In genomic region chr17:44002141-44002848, GRCh38 we compare ENCODE assay signal across 1 cellular context.
TF ChIP-seq lines count a peak whose summit lies in the region.

No MANE protein-coding gene starts in this region.

TF ChIP-seq in HepG2, 621 proteins besides CTCF, POLR2A, EP300 and RAD21 (continued from another document and continues in another):
- TF ChIP-seq, protein P1, sequence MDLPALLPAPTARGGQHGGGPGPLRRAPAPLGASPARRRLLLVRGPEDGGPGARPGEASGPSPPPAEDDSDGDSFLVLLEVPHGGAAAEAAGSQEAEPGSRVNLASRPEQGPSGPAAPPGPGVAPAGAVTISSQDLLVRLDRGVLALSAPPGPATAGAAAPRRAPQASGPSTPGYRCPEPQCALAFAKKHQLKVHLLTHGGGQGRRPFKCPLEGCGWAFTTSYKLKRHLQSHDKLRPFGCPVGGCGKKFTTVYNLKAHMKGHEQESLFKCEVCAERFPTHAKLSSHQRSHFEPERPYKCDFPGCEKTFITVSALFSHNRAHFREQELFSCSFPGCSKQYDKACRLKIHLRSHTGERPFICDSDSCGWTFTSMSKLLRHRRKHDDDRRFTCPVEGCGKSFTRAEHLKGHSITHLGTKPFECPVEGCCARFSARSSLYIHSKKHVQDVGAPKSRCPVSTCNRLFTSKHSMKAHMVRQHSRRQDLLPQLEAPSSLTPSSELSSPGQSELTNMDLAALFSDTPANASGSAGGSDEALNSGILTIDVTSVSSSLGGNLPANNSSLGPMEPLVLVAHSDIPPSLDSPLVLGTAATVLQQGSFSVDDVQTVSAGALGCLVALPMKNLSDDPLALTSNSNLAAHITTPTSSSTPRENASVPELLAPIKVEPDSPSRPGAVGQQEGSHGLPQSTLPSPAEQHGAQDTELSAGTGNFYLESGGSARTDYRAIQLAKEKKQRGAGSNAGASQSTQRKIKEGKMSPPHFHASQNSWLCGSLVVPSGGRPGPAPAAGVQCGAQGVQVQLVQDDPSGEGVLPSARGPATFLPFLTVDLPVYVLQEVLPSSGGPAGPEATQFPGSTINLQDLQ (CRISPR knock-in tag; IDR thresholded peaks at IDR 0.05): no peak
- TF ChIP-seq, protein P2, sequence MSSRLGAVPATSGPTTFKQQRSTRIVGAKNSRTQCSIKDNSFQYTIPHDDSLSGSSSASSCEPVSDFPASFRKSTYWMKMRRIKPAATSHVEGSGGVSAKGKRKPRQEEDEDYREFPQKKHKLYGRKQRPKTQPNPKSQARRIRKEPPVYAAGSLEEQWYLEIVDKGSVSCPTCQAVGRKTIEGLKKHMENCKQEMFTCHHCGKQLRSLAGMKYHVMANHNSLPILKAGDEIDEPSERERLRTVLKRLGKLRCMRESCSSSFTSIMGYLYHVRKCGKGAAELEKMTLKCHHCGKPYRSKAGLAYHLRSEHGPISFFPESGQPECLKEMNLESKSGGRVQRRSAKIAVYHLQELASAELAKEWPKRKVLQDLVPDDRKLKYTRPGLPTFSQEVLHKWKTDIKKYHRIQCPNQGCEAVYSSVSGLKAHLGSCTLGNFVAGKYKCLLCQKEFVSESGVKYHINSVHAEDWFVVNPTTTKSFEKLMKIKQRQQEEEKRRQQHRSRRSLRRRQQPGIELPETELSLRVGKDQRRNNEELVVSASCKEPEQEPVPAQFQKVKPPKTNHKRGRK (CRISPR knock-in tag; IDR thresholded peaks at IDR 0.05): no peak
- TF ChIP-seq, protein P3, sequence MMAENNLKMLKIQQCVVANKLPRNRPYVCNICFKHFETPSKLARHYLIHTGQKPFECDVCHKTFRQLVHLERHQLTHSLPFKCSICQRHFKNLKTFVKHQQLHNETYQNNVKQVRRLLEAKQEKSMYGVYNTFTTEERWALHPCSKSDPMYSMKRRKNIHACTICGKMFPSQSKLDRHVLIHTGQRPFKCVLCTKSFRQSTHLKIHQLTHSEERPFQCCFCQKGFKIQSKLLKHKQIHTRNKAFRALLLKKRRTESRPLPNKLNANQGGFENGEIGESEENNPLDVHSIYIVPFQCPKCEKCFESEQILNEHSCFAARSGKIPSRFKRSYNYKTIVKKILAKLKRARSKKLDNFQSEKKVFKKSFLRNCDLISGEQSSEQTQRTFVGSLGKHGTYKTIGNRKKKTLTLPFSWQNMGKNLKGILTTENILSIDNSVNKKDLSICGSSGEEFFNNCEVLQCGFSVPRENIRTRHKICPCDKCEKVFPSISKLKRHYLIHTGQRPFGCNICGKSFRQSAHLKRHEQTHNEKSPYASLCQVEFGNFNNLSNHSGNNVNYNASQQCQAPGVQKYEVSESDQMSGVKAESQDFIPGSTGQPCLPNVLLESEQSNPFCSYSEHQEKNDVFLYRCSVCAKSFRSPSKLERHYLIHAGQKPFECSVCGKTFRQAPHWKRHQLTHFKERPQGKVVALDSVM (CRISPR knock-in tag; IDR thresholded peaks at IDR 0.05): no peak
- TF ChIP-seq ZNF317 (CRISPR knock-in tag; IDR thresholded peaks at IDR 0.05): peak; percentile 67; the same call in 1 of the 2 replicates
- no peak; the same call in 1 of the 2 replicates for TF ChIP-seq AHDC1 (CRISPR knock-in tag; IDR thresholded peaks at IDR 0.05; ENCODE audit: borderline replicate concordance)
- TF ChIP-seq ATF7-NPFF (CRISPR knock-in tag; IDR thresholded peaks at IDR 0.05; ENCODE audit: low read depth): no peak
- TF ChIP-seq, protein P4, sequence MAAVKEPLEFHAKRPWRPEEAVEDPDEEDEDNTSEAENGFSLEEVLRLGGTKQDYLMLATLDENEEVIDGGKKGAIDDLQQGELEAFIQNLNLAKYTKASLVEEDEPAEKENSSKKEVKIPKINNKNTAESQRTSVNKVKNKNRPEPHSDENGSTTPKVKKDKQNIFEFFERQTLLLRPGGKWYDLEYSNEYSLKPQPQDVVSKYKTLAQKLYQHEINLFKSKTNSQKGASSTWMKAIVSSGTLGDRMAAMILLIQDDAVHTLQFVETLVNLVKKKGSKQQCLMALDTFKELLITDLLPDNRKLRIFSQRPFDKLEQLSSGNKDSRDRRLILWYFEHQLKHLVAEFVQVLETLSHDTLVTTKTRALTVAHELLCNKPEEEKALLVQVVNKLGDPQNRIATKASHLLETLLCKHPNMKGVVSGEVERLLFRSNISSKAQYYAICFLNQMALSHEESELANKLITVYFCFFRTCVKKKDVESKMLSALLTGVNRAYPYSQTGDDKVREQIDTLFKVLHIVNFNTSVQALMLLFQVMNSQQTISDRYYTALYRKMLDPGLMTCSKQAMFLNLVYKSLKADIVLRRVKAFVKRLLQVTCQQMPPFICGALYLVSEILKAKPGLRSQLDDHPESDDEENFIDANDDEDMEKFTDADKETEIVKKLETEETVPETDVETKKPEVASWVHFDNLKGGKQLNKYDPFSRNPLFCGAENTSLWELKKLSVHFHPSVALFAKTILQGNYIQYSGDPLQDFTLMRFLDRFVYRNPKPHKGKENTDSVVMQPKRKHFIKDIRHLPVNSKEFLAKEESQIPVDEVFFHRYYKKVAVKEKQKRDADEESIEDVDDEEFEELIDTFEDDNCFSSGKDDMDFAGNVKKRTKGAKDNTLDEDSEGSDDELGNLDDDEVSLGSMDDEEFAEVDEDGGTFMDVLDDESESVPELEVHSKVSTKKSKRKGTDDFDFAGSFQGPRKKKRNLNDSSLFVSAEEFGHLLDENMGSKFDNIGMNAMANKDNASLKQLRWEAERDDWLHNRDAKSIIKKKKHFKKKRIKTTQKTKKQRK (IDR thresholded peaks at IDR 0.05; ENCODE audit: low read length): no peak
- TF ChIP-seq EED (CRISPR knock-in tag; IDR thresholded peaks at IDR 0.05): peak; percentile 34; the same call in 1 of the 2 replicates
- no peak for TF ChIP-seq ZNF253 (CRISPR knock-in tag; IDR thresholded peaks at IDR 0.05; ENCODE audit: borderline replicate concordance)
- no peak for TF ChIP-seq SATB2 (CRISPR knock-in tag; IDR thresholded peaks at IDR 0.05)
- TF ChIP-seq, protein P5, sequence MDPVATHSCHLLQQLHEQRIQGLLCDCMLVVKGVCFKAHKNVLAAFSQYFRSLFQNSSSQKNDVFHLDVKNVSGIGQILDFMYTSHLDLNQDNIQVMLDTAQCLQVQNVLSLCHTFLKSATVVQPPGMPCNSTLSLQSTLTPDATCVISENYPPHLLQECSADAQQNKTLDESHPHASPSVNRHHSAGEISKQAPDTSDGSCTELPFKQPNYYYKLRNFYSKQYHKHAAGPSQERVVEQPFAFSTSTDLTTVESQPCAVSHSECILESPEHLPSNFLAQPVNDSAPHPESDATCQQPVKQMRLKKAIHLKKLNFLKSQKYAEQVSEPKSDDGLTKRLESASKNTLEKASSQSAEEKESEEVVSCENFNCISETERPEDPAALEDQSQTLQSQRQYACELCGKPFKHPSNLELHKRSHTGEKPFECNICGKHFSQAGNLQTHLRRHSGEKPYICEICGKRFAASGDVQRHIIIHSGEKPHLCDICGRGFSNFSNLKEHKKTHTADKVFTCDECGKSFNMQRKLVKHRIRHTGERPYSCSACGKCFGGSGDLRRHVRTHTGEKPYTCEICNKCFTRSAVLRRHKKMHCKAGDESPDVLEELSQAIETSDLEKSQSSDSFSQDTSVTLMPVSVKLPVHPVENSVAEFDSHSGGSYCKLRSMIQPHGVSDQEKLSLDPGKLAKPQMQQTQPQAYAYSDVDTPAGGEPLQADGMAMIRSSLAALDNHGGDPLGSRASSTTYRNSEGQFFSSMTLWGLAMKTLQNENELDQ (CRISPR knock-in tag; IDR thresholded peaks at IDR 0.05; ENCODE audit: borderline replicate concordance): no peak
- no peak for TF ChIP-seq ZNF672 (CRISPR knock-in tag; IDR thresholded peaks at IDR 0.05)
- TF ChIP-seq TBX3 (IDR thresholded peaks at IDR 0.05; ENCODE audit: borderline replicate concordance): no peak
- TF ChIP-seq ZNF124 (CRISPR knock-in tag; IDR thresholded peaks at IDR 0.05): no peak
- TF ChIP-seq HES4 (CRISPR knock-in tag; IDR thresholded peaks at IDR 0.05; ENCODE audit: borderline replicate concordance): no peak
- TF ChIP-seq IRF2 (CRISPR knock-in tag; IDR thresholded peaks at IDR 0.05): peak; percentile 77; the same call in 1 of the 2 replicates
- TF ChIP-seq ZNF605 (CRISPR knock-in tag; IDR thresholded peaks at IDR 0.05): no peak
- TF ChIP-seq NFE2L1 (CRISPR knock-in tag; IDR thresholded peaks at IDR 0.05; ENCODE audit: borderline replicate concordance): no peak
- TF ChIP-seq, protein P6, sequence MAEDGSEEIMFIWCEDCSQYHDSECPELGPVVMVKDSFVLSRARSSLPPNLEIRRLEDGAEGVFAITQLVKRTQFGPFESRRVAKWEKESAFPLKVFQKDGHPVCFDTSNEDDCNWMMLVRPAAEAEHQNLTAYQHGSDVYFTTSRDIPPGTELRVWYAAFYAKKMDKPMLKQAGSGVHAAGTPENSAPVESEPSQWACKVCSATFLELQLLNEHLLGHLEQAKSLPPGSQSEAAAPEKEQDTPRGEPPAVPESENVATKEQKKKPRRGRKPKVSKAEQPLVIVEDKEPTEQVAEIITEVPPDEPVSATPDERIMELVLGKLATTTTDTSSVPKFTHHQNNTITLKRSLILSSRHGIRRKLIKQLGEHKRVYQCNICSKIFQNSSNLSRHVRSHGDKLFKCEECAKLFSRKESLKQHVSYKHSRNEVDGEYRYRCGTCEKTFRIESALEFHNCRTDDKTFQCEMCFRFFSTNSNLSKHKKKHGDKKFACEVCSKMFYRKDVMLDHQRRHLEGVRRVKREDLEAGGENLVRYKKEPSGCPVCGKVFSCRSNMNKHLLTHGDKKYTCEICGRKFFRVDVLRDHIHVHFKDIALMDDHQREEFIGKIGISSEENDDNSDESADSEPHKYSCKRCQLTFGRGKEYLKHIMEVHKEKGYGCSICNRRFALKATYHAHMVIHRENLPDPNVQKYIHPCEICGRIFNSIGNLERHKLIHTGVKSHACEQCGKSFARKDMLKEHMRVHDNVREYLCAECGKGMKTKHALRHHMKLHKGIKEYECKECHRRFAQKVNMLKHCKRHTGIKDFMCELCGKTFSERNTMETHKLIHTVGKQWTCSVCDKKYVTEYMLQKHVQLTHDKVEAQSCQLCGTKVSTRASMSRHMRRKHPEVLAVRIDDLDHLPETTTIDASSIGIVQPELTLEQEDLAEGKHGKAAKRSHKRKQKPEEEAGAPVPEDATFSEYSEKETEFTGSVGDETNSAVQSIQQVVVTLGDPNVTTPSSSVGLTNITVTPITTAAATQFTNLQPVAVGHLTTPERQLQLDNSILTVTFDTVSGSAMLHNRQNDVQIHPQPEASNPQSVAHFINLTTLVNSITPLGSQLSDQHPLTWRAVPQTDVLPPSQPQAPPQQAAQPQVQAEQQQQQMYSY (CRISPR knock-in tag; IDR thresholded peaks at IDR 0.05): no peak
- no peak for TF ChIP-seq SRY (CRISPR knock-in tag; IDR thresholded peaks at IDR 0.05)
- peak; percentile 75 for TF ChIP-seq ZSCAN9 (CRISPR knock-in tag; IDR thresholded peaks at IDR 0.05; ENCODE audit: borderline replicate concordance)
- no peak for TF ChIP-seq ATAD3A (CRISPR knock-in tag; IDR thresholded peaks at IDR 0.05)
- no peak for TF ChIP-seq MAFF (IDR thresholded peaks at IDR 0.05; ENCODE audit: low read depth, low read length)
- TF ChIP-seq, protein P7, sequence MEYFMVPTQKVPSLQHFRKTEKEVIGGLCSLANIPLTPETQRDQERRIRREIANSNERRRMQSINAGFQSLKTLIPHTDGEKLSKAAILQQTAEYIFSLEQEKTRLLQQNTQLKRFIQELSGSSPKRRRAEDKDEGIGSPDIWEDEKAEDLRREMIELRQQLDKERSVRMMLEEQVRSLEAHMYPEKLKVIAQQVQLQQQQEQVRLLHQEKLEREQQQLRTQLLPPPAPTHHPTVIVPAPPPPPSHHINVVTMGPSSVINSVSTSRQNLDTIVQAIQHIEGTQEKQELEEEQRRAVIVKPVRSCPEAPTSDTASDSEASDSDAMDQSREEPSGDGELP (IDR thresholded peaks at IDR 0.05; ENCODE audit: borderline replicate concordance, low read depth): peak; percentile 83; the same call in 1 of the 2 replicates
- no peak for TF ChIP-seq SIN3B (IDR thresholded peaks at IDR 0.05; ENCODE audit: low read length)
- TF ChIP-seq, protein P8, sequence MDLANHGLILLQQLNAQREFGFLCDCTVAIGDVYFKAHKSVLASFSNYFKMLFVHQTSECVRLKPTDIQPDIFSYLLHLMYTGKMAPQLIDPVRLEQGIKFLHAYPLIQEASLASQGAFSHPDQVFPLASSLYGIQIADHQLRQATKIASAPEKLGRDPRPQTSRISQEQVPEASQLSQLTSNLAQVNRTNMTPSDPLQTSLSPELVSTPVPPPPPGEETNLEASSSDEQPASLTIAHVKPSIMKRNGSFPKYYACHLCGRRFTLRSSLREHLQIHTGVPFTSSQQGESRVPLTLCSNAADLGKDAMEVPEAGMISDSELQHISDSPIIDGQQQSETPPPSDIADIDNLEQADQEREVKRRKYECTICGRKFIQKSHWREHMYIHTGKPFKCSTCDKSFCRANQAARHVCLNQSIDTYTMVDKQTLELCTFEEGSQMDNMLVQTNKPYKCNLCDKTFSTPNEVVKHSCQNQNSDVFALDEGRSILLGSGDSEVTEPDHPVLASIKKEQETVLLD (CRISPR knock-in tag; IDR thresholded peaks at IDR 0.05; ENCODE audit: low read depth): no peak
- TF ChIP-seq, protein P9, sequence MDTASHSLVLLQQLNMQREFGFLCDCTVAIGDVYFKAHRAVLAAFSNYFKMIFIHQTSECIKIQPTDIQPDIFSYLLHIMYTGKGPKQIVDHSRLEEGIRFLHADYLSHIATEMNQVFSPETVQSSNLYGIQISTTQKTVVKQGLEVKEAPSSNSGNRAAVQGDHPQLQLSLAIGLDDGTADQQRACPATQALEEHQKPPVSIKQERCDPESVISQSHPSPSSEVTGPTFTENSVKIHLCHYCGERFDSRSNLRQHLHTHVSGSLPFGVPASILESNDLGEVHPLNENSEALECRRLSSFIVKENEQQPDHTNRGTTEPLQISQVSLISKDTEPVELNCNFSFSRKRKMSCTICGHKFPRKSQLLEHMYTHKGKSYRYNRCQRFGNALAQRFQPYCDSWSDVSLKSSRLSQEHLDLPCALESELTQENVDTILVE (CRISPR knock-in tag; IDR thresholded peaks at IDR 0.05): peak; percentile 87
